3 cellular contexts compared by ENCODE assay signal in genomic region chr6:143337201-143337949, GRCh38.
TF ChIP-seq lines count a peak whose summit lies in the region.

No MANE protein-coding gene starts in this region.

TF ChIP-seq in HCT116, 20 proteins besides CTCF, POLR2A, EP300 and RAD21:
- 0 out of 2 replicates have a peak, but pooled peaks have one; percentile 22 for TF ChIP-seq CBX3 (IDR thresholded peaks at IDR 0.05; ENCODE audit: low read depth)
- no peak for TF ChIP-seq REST (IDR thresholded peaks at IDR 0.05; ENCODE audit: low read depth)

TF ChIP-seq in SK-N-SH, 30 proteins besides CTCF, POLR2A, EP300 and RAD21 (continued from another document):
- TF ChIP-seq, protein P1, sequence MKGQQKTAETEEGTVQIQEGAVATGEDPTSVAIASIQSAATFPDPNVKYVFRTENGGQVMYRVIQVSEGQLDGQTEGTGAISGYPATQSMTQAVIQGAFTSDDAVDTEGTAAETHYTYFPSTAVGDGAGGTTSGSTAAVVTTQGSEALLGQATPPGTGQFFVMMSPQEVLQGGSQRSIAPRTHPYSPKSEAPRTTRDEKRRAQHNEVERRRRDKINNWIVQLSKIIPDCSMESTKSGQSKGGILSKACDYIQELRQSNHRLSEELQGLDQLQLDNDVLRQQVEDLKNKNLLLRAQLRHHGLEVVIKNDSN (IDR thresholded peaks at IDR 0.05; ENCODE audit: borderline replicate concordance, low read depth): peak; percentile 16; the same call in 1 of the 2 replicates
- TF ChIP-seq FOXM1 (IDR thresholded peaks at IDR 0.05; ENCODE audit: low read depth) (no peak), FOSL2 (IDR thresholded peaks at IDR 0.05; ENCODE audit: borderline replicate concordance, low read depth) (no peak), GATA2 (CRISPR knock-in tag; IDR thresholded peaks at IDR 0.05) (no peak), SMC3 (IDR thresholded peaks at IDR 0.05; ENCODE audit: low read depth, low read length) (peak; percentile 29; the same call in 1 of the 2 replicates), POLR2AphosphoS5 (IDR thresholded peaks at IDR 0.05; ENCODE audit: low read depth, low read length) (no peak)

TF ChIP-seq in K562, 482 proteins besides CTCF, POLR2A, EP300 and RAD21 (continues in another document):
- TF ChIP-seq ZBTB33 (CRISPR knock-in tag; IDR thresholded peaks at IDR 0.05): peak; percentile 97
- no peak for TF ChIP-seq CHCHD3 (CRISPR knock-in tag; IDR thresholded peaks at IDR 0.05)
- 0 out of 2 replicates have a peak, but pooled peaks have one; percentile 18 for TF ChIP-seq RB1 (IDR thresholded peaks at IDR 0.05; ENCODE audit: low read depth)
- no peak for TF ChIP-seq MYNN (IDR thresholded peaks at IDR 0.05)
- no peak for TF ChIP-seq MYNN (CRISPR knock-in tag; IDR thresholded peaks at IDR 0.05)
- TF ChIP-seq, protein P2, sequence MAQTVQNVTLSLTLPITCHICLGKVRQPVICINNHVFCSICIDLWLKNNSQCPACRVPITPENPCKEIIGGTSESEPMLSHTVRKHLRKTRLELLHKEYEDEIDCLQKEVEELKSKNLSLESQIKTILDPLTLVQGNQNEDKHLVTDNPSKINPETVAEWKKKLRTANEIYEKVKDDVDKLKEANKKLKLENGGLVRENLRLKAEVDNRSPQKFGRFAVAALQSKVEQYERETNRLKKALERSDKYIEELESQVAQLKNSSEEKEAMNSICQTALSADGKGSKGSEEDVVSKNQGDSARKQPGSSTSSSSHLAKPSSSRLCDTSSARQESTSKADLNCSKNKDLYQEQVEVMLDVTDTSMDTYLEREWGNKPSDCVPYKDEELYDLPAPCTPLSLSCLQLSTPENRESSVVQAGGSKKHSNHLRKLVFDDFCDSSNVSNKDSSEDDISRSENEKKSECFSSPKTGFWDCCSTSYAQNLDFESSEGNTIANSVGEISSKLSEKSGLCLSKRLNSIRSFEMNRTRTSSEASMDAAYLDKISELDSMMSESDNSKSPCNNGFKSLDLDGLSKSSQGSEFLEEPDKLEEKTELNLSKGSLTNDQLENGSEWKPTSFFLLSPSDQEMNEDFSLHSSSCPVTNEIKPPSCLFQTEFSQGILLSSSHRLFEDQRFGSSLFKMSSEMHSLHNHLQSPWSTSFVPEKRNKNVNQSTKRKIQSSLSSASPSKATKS (CRISPR knock-in tag; IDR thresholded peaks at IDR 0.05): no peak
- no peak for TF ChIP-seq ZNF695 (CRISPR knock-in tag; IDR thresholded peaks at IDR 0.05)
- TF ChIP-seq CREB1 (IDR thresholded peaks at IDR 0.05): no peak
- no peak for TF ChIP-seq CREB1 (CRISPR knock-in tag; IDR thresholded peaks at IDR 0.05)
- TF ChIP-seq TCF7 (IDR thresholded peaks at IDR 0.05; ENCODE audit: borderline replicate concordance): no peak
- TF ChIP-seq, protein P3, sequence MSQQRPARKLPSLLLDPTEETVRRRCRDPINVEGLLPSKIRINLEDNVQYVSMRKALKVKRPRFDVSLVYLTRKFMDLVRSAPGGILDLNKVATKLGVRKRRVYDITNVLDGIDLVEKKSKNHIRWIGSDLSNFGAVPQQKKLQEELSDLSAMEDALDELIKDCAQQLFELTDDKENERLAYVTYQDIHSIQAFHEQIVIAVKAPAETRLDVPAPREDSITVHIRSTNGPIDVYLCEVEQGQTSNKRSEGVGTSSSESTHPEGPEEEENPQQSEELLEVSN (IDR thresholded peaks at IDR 0.05; ENCODE audit: borderline replicate concordance in 1 of 2, extremely low read depth in 1 of 2, insufficient read depth in 1 of 2, insufficient read length in 1 of 2, low read depth in 1 of 2, low read length in 1 of 2, poor library complexity in 1 of 2, severe bottlenecking in 1 of 2): peak in 1 of 2 experiments; percentile 32
- TF ChIP-seq, protein P4, sequence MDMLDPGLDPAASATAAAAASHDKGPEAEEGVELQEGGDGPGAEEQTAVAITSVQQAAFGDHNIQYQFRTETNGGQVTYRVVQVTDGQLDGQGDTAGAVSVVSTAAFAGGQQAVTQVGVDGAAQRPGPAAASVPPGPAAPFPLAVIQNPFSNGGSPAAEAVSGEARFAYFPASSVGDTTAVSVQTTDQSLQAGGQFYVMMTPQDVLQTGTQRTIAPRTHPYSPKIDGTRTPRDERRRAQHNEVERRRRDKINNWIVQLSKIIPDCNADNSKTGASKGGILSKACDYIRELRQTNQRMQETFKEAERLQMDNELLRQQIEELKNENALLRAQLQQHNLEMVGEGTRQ (CRISPR knock-in tag; IDR thresholded peaks at IDR 0.05): peak; percentile 75
- no peak for TF ChIP-seq PYGO2 (tag; IDR thresholded peaks at IDR 0.05)
- TF ChIP-seq ZNF76 (CRISPR knock-in tag; IDR thresholded peaks at IDR 0.05; ENCODE audit: borderline replicate concordance): no peak
- no peak for TF ChIP-seq BCOR (IDR thresholded peaks at IDR 0.05)
- no peak for TF ChIP-seq ARNT (IDR thresholded peaks at IDR 0.05)
- TF ChIP-seq SRSF1 (IDR thresholded peaks at IDR 0.05; ENCODE audit: low read depth, low read length): no peak
- TF ChIP-seq XRCC3 (IDR thresholded peaks at IDR 0.05): no peak
- no peak for TF ChIP-seq POLR2AphosphoS2 (IDR thresholded peaks at IDR 0.05; ENCODE audit: low read length)
- TF ChIP-seq MIER1 (IDR thresholded peaks at IDR 0.05; ENCODE audit: low read depth): no peak
- TF ChIP-seq SRSF7 (optimal IDR thresholded peaks at IDR 0.05; ENCODE audit: low read depth, low read length): no peak
- no peak for TF ChIP-seq ZNF589 (CRISPR knock-in tag; IDR thresholded peaks at IDR 0.05; ENCODE audit: low read depth)
- TF ChIP-seq, protein P5, sequence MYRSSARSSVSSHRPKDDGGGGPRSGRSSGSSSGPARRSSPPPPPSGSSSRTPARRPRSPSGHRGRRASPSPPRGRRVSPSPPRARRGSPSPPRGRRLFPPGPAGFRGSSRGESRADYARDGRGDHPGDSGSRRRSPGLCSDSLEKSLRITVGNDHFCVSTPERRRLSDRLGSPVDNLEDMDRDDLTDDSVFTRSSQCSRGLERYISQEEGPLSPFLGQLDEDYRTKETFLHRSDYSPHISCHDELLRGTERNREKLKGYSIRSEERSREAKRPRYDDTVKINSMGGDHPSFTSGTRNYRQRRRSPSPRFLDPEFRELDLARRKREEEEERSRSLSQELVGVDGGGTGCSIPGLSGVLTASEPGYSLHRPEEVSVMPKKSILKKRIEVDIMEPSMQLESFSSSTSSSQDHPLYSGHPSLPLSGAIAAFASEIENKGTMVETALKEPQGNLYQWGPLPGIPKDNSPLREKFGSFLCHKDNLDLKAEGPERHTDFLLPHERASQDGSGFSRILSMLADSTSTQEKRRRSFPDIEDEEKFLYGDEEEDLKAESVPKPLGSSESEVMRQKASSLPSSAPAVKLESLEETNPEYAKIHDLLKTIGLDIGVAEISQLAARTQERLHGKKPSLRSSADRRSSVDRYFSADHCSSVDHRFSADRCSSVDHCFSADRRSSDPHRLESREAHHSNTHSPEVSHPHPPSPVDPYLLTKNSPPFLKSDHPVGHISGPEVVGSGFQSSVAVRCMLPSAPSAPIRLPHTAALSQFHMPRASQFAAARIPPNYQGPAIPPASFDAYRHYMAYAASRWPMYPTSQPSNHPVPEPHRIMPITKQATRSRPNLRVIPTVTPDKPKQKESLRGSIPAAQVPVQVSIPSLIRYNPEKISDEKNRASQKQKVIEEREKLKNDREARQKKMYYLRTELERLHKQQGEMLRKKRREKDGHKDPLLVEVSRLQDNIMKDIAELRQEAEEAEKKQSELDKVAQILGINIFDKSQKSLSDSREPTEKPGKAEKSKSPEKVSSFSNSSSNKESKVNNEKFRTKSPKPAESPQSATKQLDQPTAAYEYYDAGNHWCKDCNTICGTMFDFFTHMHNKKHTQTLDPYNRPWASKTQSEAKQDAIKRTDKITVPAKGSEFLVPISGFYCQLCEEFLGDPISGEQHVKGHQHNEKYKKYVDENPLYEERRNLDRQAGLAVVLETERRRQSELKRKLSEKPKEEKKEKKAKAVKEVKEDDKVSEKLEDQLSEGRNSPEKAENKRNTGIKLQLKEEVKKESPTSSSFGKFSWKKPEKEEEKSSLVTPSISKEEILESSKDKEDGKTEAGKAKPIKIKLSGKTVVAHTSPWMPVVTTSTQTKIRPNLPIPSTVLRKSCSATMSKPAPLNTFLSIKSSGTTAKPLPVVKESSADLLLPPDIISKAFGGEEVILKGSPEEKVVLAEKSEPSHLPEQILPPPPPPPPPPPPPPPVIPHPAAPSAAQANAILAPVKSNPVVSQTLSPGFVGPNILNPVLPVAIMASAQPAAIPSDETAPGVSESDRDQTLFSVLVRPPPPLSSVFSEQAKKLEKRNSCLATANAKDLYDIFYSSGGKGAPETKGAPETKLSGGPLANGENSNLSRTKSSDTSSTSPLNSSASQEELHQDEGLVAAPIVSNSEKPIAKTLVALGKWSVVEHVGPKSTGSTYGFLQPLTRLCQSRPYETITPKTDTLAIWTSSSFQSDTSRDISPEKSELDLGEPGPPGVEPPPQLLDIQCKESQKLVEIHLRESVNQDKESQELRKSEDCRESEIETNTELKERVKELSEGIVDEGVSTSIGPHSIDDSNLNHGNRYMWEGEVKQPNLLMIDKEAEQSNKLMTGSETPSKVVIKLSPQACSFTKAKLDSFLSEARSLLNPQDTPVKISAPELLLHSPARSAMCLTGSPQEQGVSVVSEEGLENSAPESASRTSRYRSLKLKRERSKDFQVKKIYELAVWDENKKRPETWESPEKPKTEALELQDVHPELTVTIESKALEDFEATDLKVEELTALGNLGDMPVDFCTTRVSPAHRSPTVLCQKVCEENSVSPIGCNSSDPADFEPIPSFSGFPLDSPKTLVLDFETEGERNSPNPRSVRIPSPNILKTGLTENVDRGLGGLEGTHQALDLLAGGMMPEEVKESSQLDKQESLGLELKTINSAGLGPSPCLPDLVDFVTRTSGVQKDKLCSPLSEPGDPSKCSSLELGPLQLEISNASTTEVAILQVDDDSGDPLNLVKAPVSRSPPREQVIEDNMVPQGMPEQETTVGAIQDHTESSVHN (IDR thresholded peaks at IDR 0.05; ENCODE audit: borderline replicate concordance in 1 of 2, low read depth in 1 of 2): no peak
- no peak for TF ChIP-seq ZNF197 (CRISPR knock-in tag; IDR thresholded peaks at IDR 0.05; ENCODE audit: low read depth)
- no peak for TF ChIP-seq THRA (IDR thresholded peaks at IDR 0.05)
- TF ChIP-seq CHAMP1 (IDR thresholded peaks at IDR 0.05): peak; percentile 33; the same call in 1 of the 2 replicates
- 0 out of 2 replicates have a peak, but pooled peaks have one; percentile 41 for TF ChIP-seq RAD51 (IDR thresholded peaks at IDR 0.05; ENCODE audit: borderline replicate concordance, low read depth)
- TF ChIP-seq, protein P1 (CRISPR knock-in tag; IDR thresholded peaks at IDR 0.05): peak; percentile 71
- no peak for TF ChIP-seq E2F3 (CRISPR knock-in tag; IDR thresholded peaks at IDR 0.05)
- TF ChIP-seq ARHGAP35 (IDR thresholded peaks at IDR 0.05; ENCODE audit: partially characterized antibody): no peak
- TF ChIP-seq NCOA6 (IDR thresholded peaks at IDR 0.05): no peak
- no peak for TF ChIP-seq NBN (IDR thresholded peaks at IDR 0.05; ENCODE audit: low read depth)
- TF ChIP-seq RNF2 (IDR thresholded peaks at IDR 0.05): no peak
- TF ChIP-seq ZKSCAN8 (CRISPR knock-in tag; IDR thresholded peaks at IDR 0.05): no peak
- TF ChIP-seq, protein P6, sequence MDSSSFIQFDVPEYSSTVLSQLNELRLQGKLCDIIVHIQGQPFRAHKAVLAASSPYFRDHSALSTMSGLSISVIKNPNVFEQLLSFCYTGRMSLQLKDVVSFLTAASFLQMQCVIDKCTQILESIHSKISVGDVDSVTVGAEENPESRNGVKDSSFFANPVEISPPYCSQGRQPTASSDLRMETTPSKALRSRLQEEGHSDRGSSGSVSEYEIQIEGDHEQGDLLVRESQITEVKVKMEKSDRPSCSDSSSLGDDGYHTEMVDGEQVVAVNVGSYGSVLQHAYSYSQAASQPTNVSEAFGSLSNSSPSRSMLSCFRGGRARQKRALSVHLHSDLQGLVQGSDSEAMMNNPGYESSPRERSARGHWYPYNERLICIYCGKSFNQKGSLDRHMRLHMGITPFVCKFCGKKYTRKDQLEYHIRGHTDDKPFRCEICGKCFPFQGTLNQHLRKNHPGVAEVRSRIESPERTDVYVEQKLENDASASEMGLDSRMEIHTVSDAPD (CRISPR knock-in tag; IDR thresholded peaks at IDR 0.05): no peak
- peak; percentile 79 for TF ChIP-seq SMC3 (conservative IDR thresholded peaks at IDR 0.05; ENCODE audit: insufficient read depth, low read depth, low read length)
